Comparison of ENCODE assay signal across 2 cellular contexts in the genomic region with DNA sequence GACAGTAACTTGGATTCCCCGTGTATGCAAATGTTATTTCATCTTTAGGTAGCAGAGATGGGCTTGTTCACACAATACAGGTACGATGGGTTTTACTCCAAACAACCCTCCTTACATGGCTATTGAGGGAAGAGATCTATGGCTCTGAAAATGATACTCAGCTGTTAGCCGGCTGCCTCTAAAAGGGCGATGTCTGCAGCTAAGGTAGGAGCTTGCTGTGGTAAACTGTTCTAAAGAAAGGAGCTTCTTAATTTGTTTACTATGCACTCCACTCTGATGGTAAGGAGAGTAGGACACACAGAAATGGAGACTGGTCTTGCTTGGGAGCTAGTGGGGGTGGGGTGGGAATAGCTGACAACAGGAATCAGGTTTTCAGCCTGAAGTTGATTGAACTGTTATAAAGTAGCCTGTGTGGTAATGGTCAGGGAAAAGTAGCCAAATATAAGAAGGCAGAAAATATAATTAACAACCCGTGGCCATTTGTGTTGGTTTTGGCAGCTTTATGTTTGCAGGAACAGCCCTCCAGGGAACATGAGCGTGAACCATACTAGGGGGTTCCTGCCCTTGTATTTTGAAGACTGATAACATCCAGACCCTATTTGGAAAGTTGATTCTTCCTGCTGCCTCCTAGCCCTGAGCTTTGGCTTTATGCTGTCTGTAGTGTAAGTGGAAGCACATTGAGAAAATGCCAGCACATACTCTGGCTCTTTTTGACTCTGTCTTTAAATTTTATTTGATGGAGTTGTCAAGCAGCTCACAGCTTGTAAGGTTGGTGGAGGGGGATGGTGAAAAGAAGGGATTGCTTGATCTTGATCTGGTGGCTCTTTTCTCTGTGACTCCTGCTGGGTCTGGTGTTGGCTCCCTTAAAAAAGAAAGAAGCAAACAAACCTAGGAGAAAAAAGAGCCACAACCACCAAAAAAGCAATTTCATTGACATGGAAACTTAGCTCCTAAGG.
TF ChIP-seq lines count a peak whose summit lies in the region.

No MANE protein-coding gene starts in this region.

TF ChIP-seq in SK-N-SH, 30 proteins besides CTCF, POLR2A, EP300 and RAD21 (continued from another document):
- TF ChIP-seq, protein P1, sequence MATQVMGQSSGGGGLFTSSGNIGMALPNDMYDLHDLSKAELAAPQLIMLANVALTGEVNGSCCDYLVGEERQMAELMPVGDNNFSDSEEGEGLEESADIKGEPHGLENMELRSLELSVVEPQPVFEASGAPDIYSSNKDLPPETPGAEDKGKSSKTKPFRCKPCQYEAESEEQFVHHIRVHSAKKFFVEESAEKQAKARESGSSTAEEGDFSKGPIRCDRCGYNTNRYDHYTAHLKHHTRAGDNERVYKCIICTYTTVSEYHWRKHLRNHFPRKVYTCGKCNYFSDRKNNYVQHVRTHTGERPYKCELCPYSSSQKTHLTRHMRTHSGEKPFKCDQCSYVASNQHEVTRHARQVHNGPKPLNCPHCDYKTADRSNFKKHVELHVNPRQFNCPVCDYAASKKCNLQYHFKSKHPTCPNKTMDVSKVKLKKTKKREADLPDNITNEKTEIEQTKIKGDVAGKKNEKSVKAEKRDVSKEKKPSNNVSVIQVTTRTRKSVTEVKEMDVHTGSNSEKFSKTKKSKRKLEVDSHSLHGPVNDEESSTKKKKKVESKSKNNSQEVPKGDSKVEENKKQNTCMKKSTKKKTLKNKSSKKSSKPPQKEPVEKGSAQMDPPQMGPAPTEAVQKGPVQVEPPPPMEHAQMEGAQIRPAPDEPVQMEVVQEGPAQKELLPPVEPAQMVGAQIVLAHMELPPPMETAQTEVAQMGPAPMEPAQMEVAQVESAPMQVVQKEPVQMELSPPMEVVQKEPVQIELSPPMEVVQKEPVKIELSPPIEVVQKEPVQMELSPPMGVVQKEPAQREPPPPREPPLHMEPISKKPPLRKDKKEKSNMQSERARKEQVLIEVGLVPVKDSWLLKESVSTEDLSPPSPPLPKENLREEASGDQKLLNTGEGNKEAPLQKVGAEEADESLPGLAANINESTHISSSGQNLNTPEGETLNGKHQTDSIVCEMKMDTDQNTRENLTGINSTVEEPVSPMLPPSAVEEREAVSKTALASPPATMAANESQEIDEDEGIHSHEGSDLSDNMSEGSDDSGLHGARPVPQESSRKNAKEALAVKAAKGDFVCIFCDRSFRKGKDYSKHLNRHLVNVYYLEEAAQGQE (IDR thresholded peaks at IDR 0.05; ENCODE audit: low read depth, low read length) = no peak
- TF ChIP-seq GATA2 (CRISPR knock-in tag; IDR thresholded peaks at IDR 0.05) = no peak
- TF ChIP-seq, protein P2, sequence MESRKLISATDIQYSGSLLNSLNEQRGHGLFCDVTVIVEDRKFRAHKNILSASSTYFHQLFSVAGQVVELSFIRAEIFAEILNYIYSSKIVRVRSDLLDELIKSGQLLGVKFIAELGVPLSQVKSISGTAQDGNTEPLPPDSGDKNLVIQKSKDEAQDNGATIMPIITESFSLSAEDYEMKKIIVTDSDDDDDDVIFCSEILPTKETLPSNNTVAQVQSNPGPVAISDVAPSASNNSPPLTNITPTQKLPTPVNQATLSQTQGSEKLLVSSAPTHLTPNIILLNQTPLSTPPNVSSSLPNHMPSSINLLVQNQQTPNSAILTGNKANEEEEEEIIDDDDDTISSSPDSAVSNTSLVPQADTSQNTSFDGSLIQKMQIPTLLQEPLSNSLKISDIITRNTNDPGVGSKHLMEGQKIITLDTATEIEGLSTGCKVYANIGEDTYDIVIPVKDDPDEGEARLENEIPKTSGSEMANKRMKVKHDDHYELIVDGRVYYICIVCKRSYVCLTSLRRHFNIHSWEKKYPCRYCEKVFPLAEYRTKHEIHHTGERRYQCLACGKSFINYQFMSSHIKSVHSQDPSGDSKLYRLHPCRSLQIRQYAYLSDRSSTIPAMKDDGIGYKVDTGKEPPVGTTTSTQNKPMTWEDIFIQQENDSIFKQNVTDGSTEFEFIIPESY (IDR thresholded peaks at IDR 0.05; ENCODE audit: borderline replicate concordance, low read depth) = no peak
TF ChIP-seq in SK-N-SH: peak in this region for 0.

TF ChIP-seq in SK-N-SH treated with all-trans-retinoic acid at 6 μM for 48 hours, 23 proteins besides CTCF, POLR2A, EP300 and RAD21 (continued from another document):
- TF ChIP-seq, protein P3, sequence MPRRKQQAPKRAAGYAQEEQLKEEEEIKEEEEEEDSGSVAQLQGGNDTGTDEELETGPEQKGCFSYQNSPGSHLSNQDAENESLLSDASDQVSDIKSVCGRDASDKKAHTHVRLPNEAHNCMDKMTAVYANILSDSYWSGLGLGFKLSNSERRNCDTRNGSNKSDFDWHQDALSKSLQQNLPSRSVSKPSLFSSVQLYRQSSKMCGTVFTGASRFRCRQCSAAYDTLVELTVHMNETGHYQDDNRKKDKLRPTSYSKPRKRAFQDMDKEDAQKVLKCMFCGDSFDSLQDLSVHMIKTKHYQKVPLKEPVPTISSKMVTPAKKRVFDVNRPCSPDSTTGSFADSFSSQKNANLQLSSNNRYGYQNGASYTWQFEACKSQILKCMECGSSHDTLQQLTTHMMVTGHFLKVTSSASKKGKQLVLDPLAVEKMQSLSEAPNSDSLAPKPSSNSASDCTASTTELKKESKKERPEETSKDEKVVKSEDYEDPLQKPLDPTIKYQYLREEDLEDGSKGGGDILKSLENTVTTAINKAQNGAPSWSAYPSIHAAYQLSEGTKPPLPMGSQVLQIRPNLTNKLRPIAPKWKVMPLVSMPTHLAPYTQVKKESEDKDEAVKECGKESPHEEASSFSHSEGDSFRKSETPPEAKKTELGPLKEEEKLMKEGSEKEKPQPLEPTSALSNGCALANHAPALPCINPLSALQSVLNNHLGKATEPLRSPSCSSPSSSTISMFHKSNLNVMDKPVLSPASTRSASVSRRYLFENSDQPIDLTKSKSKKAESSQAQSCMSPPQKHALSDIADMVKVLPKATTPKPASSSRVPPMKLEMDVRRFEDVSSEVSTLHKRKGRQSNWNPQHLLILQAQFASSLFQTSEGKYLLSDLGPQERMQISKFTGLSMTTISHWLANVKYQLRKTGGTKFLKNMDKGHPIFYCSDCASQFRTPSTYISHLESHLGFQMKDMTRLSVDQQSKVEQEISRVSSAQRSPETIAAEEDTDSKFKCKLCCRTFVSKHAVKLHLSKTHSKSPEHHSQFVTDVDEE (CRISPR knock-in tag; IDR thresholded peaks at IDR 0.05) = no peak
- TF ChIP-seq TOX (CRISPR knock-in tag; IDR thresholded peaks at IDR 0.05; ENCODE audit: borderline replicate concordance) = no peak
- no peak for TF ChIP-seq BACH2 (CRISPR knock-in tag; IDR thresholded peaks at IDR 0.05; ENCODE audit: borderline replicate concordance)
- TF ChIP-seq ZNF565 (CRISPR knock-in tag; conservative IDR thresholded peaks at IDR 0.05; ENCODE audit: low read depth) = no peak
- no peak for TF ChIP-seq TCF4 (CRISPR knock-in tag; IDR thresholded peaks at IDR 0.05; ENCODE audit: borderline replicate concordance)
- TF ChIP-seq, protein P4, sequence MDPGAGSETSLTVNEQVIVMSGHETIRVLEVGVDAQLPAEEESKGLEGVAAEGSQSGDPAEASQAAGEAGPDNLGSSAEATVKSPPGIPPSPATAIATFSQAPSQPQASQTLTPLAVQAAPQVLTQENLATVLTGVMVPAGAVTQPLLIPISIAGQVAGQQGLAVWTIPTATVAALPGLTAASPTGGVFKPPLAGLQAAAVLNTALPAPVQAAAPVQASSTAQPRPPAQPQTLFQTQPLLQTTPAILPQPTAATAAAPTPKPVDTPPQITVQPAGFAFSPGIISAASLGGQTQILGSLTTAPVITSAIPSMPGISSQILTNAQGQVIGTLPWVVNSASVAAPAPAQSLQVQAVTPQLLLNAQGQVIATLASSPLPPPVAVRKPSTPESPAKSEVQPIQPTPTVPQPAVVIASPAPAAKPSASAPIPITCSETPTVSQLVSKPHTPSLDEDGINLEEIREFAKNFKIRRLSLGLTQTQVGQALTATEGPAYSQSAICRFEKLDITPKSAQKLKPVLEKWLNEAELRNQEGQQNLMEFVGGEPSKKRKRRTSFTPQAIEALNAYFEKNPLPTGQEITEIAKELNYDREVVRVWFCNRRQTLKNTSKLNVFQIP (CRISPR knock-in tag; IDR thresholded peaks at IDR 0.05; ENCODE audit: borderline replicate concordance, low read depth) = no peak
- TF ChIP-seq ISL1 (CRISPR knock-in tag; IDR thresholded peaks at IDR 0.05) = no peak
